In the genomic region with DNA sequence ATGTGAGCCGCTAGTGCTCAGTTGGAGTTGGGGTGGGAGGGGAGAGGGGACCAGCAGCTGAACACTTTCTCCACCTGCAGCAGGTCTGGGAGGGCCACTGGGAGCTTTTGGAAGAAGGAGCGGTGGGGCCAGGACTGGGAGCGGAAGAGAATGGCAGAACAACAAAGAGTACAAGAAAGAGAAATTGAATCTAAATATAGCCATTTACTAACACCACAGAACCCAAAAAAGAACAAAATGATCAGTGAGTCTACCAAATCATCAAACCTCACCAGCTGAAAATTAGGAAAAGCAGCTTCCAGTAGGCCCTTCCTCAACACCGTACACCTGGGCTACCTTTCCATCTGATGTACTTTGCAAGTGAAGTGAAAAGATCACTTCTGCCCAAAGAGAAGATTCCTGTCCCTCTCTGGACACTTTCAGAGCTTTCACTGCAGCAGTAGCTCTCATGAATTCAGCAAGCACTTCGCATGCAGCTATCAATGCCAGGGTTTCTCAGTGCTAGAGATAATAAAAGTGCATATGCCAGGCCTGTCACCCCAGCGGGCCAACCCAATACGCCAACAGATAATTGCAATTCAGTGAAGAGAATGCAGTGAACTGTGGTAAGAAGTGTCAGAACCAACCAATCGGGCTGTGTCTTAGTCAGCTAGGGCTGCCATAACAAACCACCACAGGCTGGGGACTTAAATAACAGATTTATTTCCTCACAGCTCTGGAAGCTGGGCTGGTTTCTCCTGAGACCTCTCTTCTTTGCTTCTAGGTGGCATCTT, we compare ENCODE assay signal across 13 cellular contexts. TPM values are rescaled to one million over a fixed set of nuclear protein-coding genes. Genes with fewer than 3 reads are reported as not detected.
DNase-seq lines count a peak whose midpoint lies in the region; ATAC-seq and TF ChIP-seq lines count a peak whose summit lies in the region.
"Had no signal": no experiment of that assay in that cellular context is flagged by ENCODE, and none has a peak within 500 bp of the region (broad histone marks: within the 10 kb centered on the region; RNA-seq: fewer than 3 reads in every experiment).

No MANE protein-coding gene starts in this region.

- no peaks in the 10 kb centered on the region for H4K20me1 ChIP-seq in OCI-LY7 (ENCODE audit: insufficient read depth, low read length)

- H3K4me1 ChIP-seq in OCI-LY7 (ENCODE audit: insufficient read depth, low read length, poor library complexity, severe bottlenecking) (peaks cover 78% of the 10 kb centered on the region), heart left ventricle (peaks cover 0 to 67% (median 48%) of the 10 kb centered on the region in 12 donors), thoracic aorta (ENCODE audit: control insufficient read depth in 1 of 2, low read depth in 2 of 2) (no peaks in the 10 kb centered on the region)
- H3K4me1 ChIP-seq: gastroesophageal sphincter, uterus had no signal

- H3K9me3 ChIP-seq in OCI-LY7 (ENCODE audit: low read length) (no peaks in the 10 kb centered on the region), heart left ventricle (no peaks in the 10 kb centered on the region), thoracic aorta (no peaks in the 10 kb centered on the region)
- H3K9me3 ChIP-seq: gastroesophageal sphincter, uterus had no signal

- POLR2A ChIA-PET in OCI-LY7 (lab: Charles Lee) (interaction anchor here (0.6 to 6.4 kb wide), 10 partner anchors 10 to 582 kb away, joined by 3 to 84 read pairs (median 5); no protein-coding TSS in a partner anchor), RWPE1 (lab: Yijun Ruan, JAX; ENCODE audit: low non-redundant PET) (interaction anchor here (0.6 kb wide), 1 partner anchor 16 kb away, joined by 5 read pairs; no protein-coding TSS in a partner anchor)

- intact Hi-C loops in OCI-LY7 (cut with micrococcal nuclease; ENCODE audit: unreplicated experiment) (loop anchor here (1.0 to 10.0 kb wide), 7 partner anchors 21 to 1804 kb away; partner anchors contain the start of genes CAGE1, RIOK1 and TXNDC5), heart left ventricle (cut with DNase I) (no loop called here)

- DNase-seq in activated T-cell treated with anti-CD3 and anti-CD28 coated beads, Interleukin-2, amount 50 U/mL, for 24 hours = no peak
- DNase-seq in activated T-cell treated with anti-CD3 and anti-CD28 coated beads, Interleukin-2, amount 50 U/mL, for 1 hour = no peak
- DNase-seq in OCI-LY7 (ENCODE audit: low spot score) (peak; percentile 67), heart left ventricle (peak in 1 of 5 donors; percentile 46), thoracic aorta (ENCODE audit: low spot score) (no peak), NK-92 (lab: John Stamatoyannopoulos, UW; ENCODE audit: unreplicated experiment) (no peak), cerebellum (ENCODE audit: low spot score) (no peak), RWPE1 (ENCODE audit: low spot score) (no peak)
- DNase-seq: NCI-H1048, PC-3 had no signal

- H3K4me1 Mint-ChIP-seq in activated T-cell treated with anti-CD3 and anti-CD28 coated beads, Interleukin-2, amount 50 U/mL, for 24 hours (ENCODE audit: low read depth) = peaks cover 72% of the 10 kb centered on the region

- H3K4me2 ChIP-seq in OCI-LY7 (ENCODE audit: low read length) = peak overlapping the region; percentile 91

- no peaks in the 10 kb centered on the region for H3K9me3 Mint-ChIP-seq in activated T-cell treated with anti-CD3 and anti-CD28 coated beads, Interleukin-2, amount 50 U/mL, for 24 hours

- H3K27me3 ChIP-seq in heart left ventricle (no peaks in the 10 kb centered on the region), thoracic aorta (replicated peaks; ENCODE audit: insufficient read depth) (no peaks in the 10 kb centered on the region)
- H3K27me3 ChIP-seq: gastroesophageal sphincter, uterus had no signal

- peak overlapping the region; percentile 58 for H3K4me3 Mint-ChIP-seq in activated T-cell treated with anti-CD3 and anti-CD28 coated beads, Interleukin-2, amount 50 U/mL, for 24 hours

- H3K4me3 ChIP-seq in OCI-LY7 (ENCODE audit: low read depth, low read length, poor library complexity, severe bottlenecking) = peak overlapping the region; percentile 76
- H3K4me3 ChIP-seq in heart left ventricle = peak overlapping the region in 8 of 12 donors; percentile 1 to 54 (median 26)
- H3K4me3 ChIP-seq in thoracic aorta = peak overlapping the region; percentile 48
- H3K4me3 ChIP-seq: uterus had no signal

- CTCF ChIA-PET in OCI-LY7 (lab: Charles Lee; ENCODE audit: unreplicated experiment) = interaction anchor here (0.5 to 1.5 kb wide), 3 partner anchors 21 to 71 kb away, joined by 3 to 4 read pairs (median 3); no protein-coding TSS in a partner anchor
- CTCF ChIA-PET in RWPE1 (lab: Yijun Ruan, JAX) = no interaction called here

- no peaks in the 10 kb centered on the region for H3K36me3 Mint-ChIP-seq in activated T-cell treated with anti-CD3 and anti-CD28 coated beads, Interleukin-2, amount 50 U/mL, for 24 hours (ENCODE audit: low read depth)

- TF ChIP-seq CTCF in OCI-LY7 (conservative IDR thresholded peaks at IDR 0.05; ENCODE audit: low read length) (no peak), heart left ventricle (IDR thresholded peaks at IDR 0.05) (no peak), thoracic aorta (IDR thresholded peaks at IDR 0.05) (no peak), RWPE1 (conservative IDR thresholded peaks at IDR 0.05; ENCODE audit: low read depth) (no peak)

- H3K36me3 ChIP-seq in OCI-LY7 (ENCODE audit: insufficient read depth, low read length) = peaks cover 25% of the 10 kb centered on the region
- no peaks in the 10 kb centered on the region for H3K36me3 ChIP-seq in heart left ventricle
- no peaks in the 10 kb centered on the region for H3K36me3 ChIP-seq in thoracic aorta
- H3K36me3 ChIP-seq: gastroesophageal sphincter, uterus had no signal

- peaks cover 69% of the 10 kb centered on the region for H3K79me2 ChIP-seq in OCI-LY7 (ENCODE audit: insufficient read depth, low read depth, low read length)

- 38 to 55% (median 54%) methylated on average over 7 to 8 of the region's 8 CpGs for WGBS in heart left ventricle, 4 donors

- H2AFZ ChIP-seq in OCI-LY7 (ENCODE audit: low read length) = no peak overlapping the region

- H3K27me3 Mint-ChIP-seq in activated T-cell treated with anti-CD3 and anti-CD28 coated beads, Interleukin-2, amount 50 U/mL, for 24 hours = no peaks in the 10 kb centered on the region

- ATAC-seq in heart left ventricle (peak; percentile 55 to 74 (median 64)), thoracic aorta (ENCODE audit: insufficient number of reproducible peaks, low FRiP score, low read depth) (no peak)
- ATAC-seq: PC-3 had no signal

- no peak for TF ChIP-seq POLR2A in heart left ventricle (IDR thresholded peaks at IDR 0.05)

- peak overlapping the region; percentile 96 for H3K27ac ChIP-seq in OCI-LY7 (ENCODE audit: low read depth, low read length, poor library complexity, severe bottlenecking)
- H3K27ac ChIP-seq in heart left ventricle = peak overlapping the region in 10 of 12 donors; percentile 9 to 89 (median 52)
- H3K27ac ChIP-seq in thoracic aorta = no peak overlapping the region
- no peak overlapping the region for H3K27ac ChIP-seq in RWPE1

- TSS peak; percentile 66 for BruUV-seq in OCI-LY7 (replicated peaks; lab: Mats Ljungman, UMichigan)

- H3K9me2 ChIP-seq in OCI-LY7 (ENCODE audit: insufficient read depth, low read length) = no peaks in the 10 kb centered on the region

- H3K27ac Mint-ChIP-seq in activated T-cell treated with anti-CD3 and anti-CD28 coated beads, Interleukin-2, amount 50 U/mL, for 24 hours = peak overlapping the region; percentile 83

RNA-seq across cellular contexts. Expression of gene LY86, which starts 0.6 kb away (rescaled TPM):
- total RNA-seq in OCI-LY7 (2014; rRNA removed; shearing (Covaris generic)) = 48.4 and 49.2 TPM in 2 replicates
- total RNA-seq in OCI-LY7 (2022) (45.8 and 62.8 TPM in 2 replicates), heart left ventricle (10 to 100 TPM in 1 of 9 donors, 1 to 10 TPM in 3, under 1 TPM in 5; 0.34 to 13.4 (median 0.75) TPM), thoracic aorta (1 to 10 TPM; 4.5 to 6.5 TPM), cerebellum (2.6 TPM)
- under 1 TPM; 0.23 to 1.00 TPM for polyA plus RNA-seq in heart left ventricle
- total RNA-seq: bronchial epithelial cell, PC-3 had no signal

Comparison
In these comparisons a context has a peak if more than half of its experiments do, and no peak if none do; other contexts are left out.
1. H3K27ac ChIP-seq: peak in OCI-LY7 (single experiment) and heart left ventricle (10 of 12); none in thoracic aorta (0 of 2) and RWPE1 (single experiment).
2. Peak in every context shown above with its lines, with median percentiles within 50 percentile points of each other: H3K4me3 ChIP-seq.